In genomic region chr16:18789850-18790706, GRCh38 we compare ENCODE assay signal across 8 cellular contexts. TPM values are rescaled to one million over a fixed set of nuclear protein-coding genes. Genes with fewer than 3 reads are reported as not detected.
DNase-seq lines count a peak whose midpoint lies in the region; ATAC-seq and TF ChIP-seq lines count a peak whose summit lies in the region.

TSS of gene RPS15A (minus strand) at chr16:18790334. CDS start at chr16:18789113, 1,221 bp downstream.

- H3K27ac Mint-ChIP-seq in WTC11: peak within 1 kb of the TSS; percentile 99

- peaks cover 78% of the 10 kb centered on the region for H3K36me3 Mint-ChIP-seq in WTC11

- no peaks in the 10 kb centered on the region for H3K27me3 Mint-ChIP-seq in WTC11 (ENCODE audit: low read depth)

- H3K4me3 Mint-ChIP-seq in WTC11: peak within 1 kb of the TSS; percentile 100

- ATAC-seq in GM18909 (IDR thresholded peaks at IDR 0.05; ENCODE audit: poor library complexity, unreplicated experiment) (peak; percentile 92), HG03175 (IDR thresholded peaks at IDR 0.05; ENCODE audit: unreplicated experiment) (peak; percentile 89), WTC11 (peak; percentile 98)

- H3K9me3 ChIP-seq in AG04450 (ENCODE audit: control insufficient read depth, insufficient read depth, low read length): peaks cover 4% of the 10 kb centered on the region; the same call in 1 of the 2 replicates

- H3K27ac ChIP-seq in AG04450 (ENCODE audit: low read depth, low read length): peak within 1 kb of the TSS; percentile 76

- DNase-seq in AG04450 (ENCODE audit: low read depth, low spot score) (peak; percentile 95), NCI-H226 (peak; percentile 94), WTC11 (ENCODE audit: low spot score) (peak; percentile 95), cardiac fibroblast (ENCODE audit: low read depth in 2 of 2) (peak; percentile 98 to 99), iPS-NIHi7 (ENCODE audit: extremely low spot score) (peak; percentile 97), smooth muscle cell of the brain vasculature (ENCODE audit: low read depth, low spot score) (peak; percentile 95)

- H3K4me3 ChIP-seq in AG04450 (ENCODE audit: low read depth, low read length): peak within 1 kb of the TSS; percentile 99
- H3K4me3 ChIP-seq in cardiac fibroblast (replicated peaks in 1 of 2; ENCODE audit: low read depth in 2 of 2, low read length in 2 of 2): peak within 1 kb of the TSS; percentile 90 to 91

- TF ChIP-seq CTCF in AG04450 (IDR thresholded peaks at IDR 0.05; ENCODE audit: low read depth, low read length) (no peak), WTC11 (IDR thresholded peaks at IDR 0.05) (no peak), cardiac fibroblast (IDR thresholded peaks at IDR 0.05; ENCODE audit: low read depth, low read length) (no peak)

- CTCF ChIA-PET in AG04450 (lab: Charles Lee) (interaction anchor here (1.0 to 1.3 kb wide), 4 partner anchors 9 to 180 kb away, joined by 4 to 17 read pairs (median 6); partner anchors contain the start of gene ARL6IP1), WTC11 (lab: Charles Lee) (interaction anchor here (0.9 to 4.3 kb wide), 2 partner anchors 11 to 16 kb away, joined by 3 to 40 read pairs; partner anchors contain the start of gene ARL6IP1)

- POLR2A ChIA-PET in AG04450 (lab: Yijun Ruan, JAX) (interaction anchor here (0.7 to 6.0 kb wide), 10 partner anchors 10 to 1590 kb away, joined by 3 to 133 read pairs (median 4); partner anchors contain the start of genes ARL6IP1, COQ7 and VPS35L), WTC11 (lab: Charles Lee) (interaction anchor here (0.7 to 4.0 kb wide), 2 partner anchors 11 to 15 kb away, joined by 5 to 60 read pairs; partner anchors contain the start of gene ARL6IP1)

- H3K27me3 ChIP-seq in AG04450 (ENCODE audit: control insufficient read depth, insufficient read depth, low read length): no peaks in the 10 kb centered on the region

- H3K4me1 Mint-ChIP-seq in WTC11: peaks cover 39% of the 10 kb centered on the region

- no peaks in the 10 kb centered on the region for H3K9me3 Mint-ChIP-seq in WTC11

TF ChIP-seq in WTC11, 78 proteins besides CTCF, POLR2A, EP300 and RAD21 (continues in another document):
- TF ChIP-seq JUN (CRISPR knock-in tag; IDR thresholded peaks at IDR 0.05) (peak; percentile 80; the same call in 1 of the 2 replicates), TEAD4 (CRISPR knock-in tag; IDR thresholded peaks at IDR 0.05) (0 out of 2 replicates have a peak, but pooled peaks have one; percentile 22), NR1H2 (CRISPR knock-in tag; IDR thresholded peaks at IDR 0.05) (no peak), CREB1 (CRISPR knock-in tag; IDR thresholded peaks at IDR 0.05) (0 out of 2 replicates have a peak, but pooled peaks have one; percentile 60), ELF4 (CRISPR knock-in tag; IDR thresholded peaks at IDR 0.05; ENCODE audit: low read depth) (peak; percentile 71; the same call in 1 of the 2 replicates), ZNF281 (CRISPR knock-in tag; IDR thresholded peaks at IDR 0.05) (0 out of 2 replicates have a peak, but pooled peaks have one; percentile 34), E2F5 (CRISPR knock-in tag; IDR thresholded peaks at IDR 0.05) (peak; percentile 83), SP1 (CRISPR knock-in tag; conservative IDR thresholded peaks at IDR 0.05) (peak; percentile 85), ETV6 (CRISPR knock-in tag; IDR thresholded peaks at IDR 0.05) (peak; percentile 95), KAT7 (CRISPR knock-in tag; IDR thresholded peaks at IDR 0.05; ENCODE audit: borderline replicate concordance) (peak; percentile 91; the same call in 1 of the 2 replicates)
- TF ChIP-seq, protein P1, sequence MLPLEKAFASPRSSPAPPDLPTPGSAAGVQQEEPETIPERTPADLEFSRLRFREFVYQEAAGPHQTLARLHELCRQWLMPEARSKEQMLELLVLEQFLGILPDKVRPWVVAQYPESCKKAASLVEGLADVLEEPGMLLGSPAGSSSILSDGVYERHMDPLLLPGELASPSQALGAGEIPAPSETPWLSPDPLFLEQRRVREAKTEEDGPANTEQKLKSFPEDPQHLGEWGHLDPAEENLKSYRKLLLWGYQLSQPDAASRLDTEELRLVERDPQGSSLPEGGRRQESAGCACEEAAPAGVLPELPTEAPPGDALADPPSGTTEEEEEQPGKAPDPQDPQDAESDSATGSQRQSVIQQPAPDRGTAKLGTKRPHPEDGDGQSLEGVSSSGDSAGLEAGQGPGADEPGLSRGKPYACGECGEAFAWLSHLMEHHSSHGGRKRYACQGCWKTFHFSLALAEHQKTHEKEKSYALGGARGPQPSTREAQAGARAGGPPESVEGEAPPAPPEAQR (CRISPR knock-in tag; IDR thresholded peaks at IDR 0.05): 0 out of 2 replicates have a peak, but pooled peaks have one; percentile 37
- TF ChIP-seq, protein P2, sequence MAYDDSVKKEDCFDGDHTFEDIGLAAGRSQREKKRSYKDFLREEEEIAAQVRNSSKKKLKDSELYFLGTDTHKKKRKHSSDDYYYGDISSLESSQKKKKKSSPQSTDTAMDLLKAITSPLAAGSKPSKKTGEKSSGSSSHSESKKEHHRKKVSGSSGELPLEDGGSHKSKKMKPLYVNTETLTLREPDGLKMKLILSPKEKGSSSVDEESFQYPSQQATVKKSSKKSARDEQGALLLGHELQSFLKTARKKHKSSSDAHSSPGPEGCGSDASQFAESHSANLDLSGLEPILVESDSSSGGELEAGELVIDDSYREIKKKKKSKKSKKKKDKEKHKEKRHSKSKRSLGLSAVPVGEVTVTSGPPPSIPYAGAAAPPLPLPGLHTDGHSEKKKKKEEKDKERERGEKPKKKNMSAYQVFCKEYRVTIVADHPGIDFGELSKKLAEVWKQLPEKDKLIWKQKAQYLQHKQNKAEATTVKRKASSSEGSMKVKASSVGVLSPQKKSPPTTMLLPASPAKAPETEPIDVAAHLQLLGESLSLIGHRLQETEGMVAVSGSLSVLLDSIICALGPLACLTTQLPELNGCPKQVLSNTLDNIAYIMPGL (CRISPR knock-in tag; IDR thresholded peaks at IDR 0.05): peak; percentile 92
- TF ChIP-seq, protein P3, sequence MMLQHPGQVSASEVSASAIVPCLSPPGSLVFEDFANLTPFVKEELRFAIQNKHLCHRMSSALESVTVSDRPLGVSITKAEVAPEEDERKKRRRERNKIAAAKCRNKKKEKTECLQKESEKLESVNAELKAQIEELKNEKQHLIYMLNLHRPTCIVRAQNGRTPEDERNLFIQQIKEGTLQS (CRISPR knock-in tag; conservative IDR thresholded peaks at IDR 0.05): no peak
- TF ChIP-seq, protein P4, sequence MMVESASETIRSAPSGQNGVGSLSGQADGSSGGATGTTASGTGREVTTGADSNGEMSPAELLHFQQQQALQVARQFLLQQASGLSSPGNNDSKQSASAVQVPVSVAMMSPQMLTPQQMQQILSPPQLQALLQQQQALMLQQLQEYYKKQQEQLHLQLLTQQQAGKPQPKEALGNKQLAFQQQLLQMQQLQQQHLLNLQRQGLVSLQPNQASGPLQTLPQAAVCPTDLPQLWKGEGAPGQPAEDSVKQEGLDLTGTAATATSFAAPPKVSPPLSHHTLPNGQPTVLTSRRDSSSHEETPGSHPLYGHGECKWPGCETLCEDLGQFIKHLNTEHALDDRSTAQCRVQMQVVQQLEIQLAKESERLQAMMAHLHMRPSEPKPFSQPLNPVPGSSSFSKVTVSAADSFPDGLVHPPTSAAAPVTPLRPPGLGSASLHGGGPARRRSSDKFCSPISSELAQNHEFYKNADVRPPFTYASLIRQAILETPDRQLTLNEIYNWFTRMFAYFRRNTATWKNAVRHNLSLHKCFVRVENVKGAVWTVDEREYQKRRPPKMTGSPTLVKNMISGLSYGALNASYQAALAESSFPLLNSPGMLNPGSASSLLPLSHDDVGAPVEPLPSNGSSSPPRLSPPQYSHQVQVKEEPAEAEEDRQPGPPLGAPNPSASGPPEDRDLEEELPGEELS (CRISPR knock-in tag; IDR thresholded peaks at IDR 0.05): peak; percentile 71; the same call in 1 of the 2 replicates
- TF ChIP-seq, protein P5, sequence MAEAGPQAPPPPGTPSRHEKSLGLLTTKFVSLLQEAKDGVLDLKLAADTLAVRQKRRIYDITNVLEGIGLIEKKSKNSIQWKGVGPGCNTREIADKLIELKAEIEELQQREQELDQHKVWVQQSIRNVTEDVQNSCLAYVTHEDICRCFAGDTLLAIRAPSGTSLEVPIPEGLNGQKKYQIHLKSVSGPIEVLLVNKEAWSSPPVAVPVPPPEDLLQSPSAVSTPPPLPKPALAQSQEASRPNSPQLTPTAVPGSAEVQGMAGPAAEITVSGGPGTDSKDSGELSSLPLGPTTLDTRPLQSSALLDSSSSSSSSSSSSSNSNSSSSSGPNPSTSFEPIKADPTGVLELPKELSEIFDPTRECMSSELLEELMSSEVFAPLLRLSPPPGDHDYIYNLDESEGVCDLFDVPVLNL (CRISPR knock-in tag; IDR thresholded peaks at IDR 0.05; ENCODE audit: borderline replicate concordance, low read depth): no peak

RNA-seq across cellular contexts. Expression of gene RPS15A, which starts in this region (rescaled TPM):
- polyA plus RNA-seq in AG04450 (2011; rRNA removed): 3,840 and 3,917 TPM in 2 replicates
- 678 and 713 TPM in 2 replicates for polyA minus RNA-seq in AG04450 (2011; rRNA and poly(A)+ RNA removed)
- 1,612 to 1,889 TPM (median 1,831 TPM) in 3 replicates for total RNA-seq in WTC11 (2021)

Comparison
In these comparisons a context has a peak if more than half of its experiments do, and no peak if none do; other contexts are left out.
1. Peak in every context shown above with its lines: DNase-seq, ATAC-seq, H3K4me3 ChIP-seq and H3K27ac ChIP-seq.